In the genomic region with DNA sequence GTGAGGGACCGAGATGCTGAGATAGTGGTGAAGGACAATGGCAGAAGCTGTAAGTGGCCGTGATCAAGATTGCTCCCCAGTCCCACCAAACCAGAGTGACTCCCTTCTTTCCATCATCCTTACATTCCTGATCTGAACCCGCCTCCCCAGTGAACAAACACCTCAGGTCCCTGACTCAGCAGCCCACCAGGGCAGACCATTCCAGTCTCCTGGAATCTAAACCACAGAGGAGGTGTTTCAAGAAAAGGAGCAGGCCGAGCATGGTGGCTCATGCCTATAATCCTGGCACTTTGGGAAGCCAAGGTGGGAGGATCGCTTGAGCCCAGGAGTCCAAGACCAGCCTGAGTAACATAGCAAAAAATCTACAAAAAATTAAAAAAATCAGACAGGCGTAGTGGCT, we compare ENCODE assay signal across 24 cellular contexts. TPM values are rescaled to one million over a fixed set of nuclear protein-coding genes. Genes with fewer than 3 reads are reported as not detected.
DNase-seq lines count a peak whose midpoint lies in the region; ATAC-seq and TF ChIP-seq lines count a peak whose summit lies in the region.
"Had no signal": no experiment of that assay in that cellular context is flagged by ENCODE, and none has a peak within 500 bp of the region (broad histone marks: within the 10 kb centered on the region; RNA-seq: fewer than 3 reads in every experiment).

No MANE protein-coding gene starts in this region.

- H3K9me3 ChIP-seq in body of pancreas (no peaks in the 10 kb centered on the region), lower lobe of right lung (no peaks in the 10 kb centered on the region), transverse colon (no peaks in the 10 kb centered on the region)
- H3K9me3 ChIP-seq: right atrium auricular region, upper lobe of right lung had no signal

- ATAC-seq in body of pancreas (no peak), lower lobe of right lung (no peak), GM18498 (IDR thresholded peaks at IDR 0.05; ENCODE audit: unreplicated experiment) (no peak)
- ATAC-seq: activated T-cell treated with anti-CD3 and anti-CD28 coated beads, Interleukin-2, amount 50 U/mL, for 4 hours; naive thymus-derived CD8-positive, alpha-beta T cell; stimulated activated naive B cell treated with anti-CD40 and anti-IgM and Interleukin-4, amounts not matched to agents 10 μg/mL and 1 μg/mL and 100 μg/mL, for 72 hours; T-helper 17 cell had no signal

- H3K36me3 ChIP-seq in body of pancreas (replicated peaks in 1 of 2; ENCODE audit: insufficient read depth in 1 of 2, low read depth in 2 of 2) (peaks cover 0 to 18% of the 10 kb centered on the region in 2 donors), lower lobe of right lung (peaks cover 27% of the 10 kb centered on the region), transverse colon (peaks cover 0 to 8% (median 0%) of the 10 kb centered on the region in 4 donors)
- H3K36me3 ChIP-seq: right atrium auricular region, upper lobe of right lung had no signal

- H3K4me3 ChIP-seq in body of pancreas (no peak overlapping the region), lower lobe of right lung (no peak overlapping the region), transverse colon (no peak overlapping the region)
- H3K4me3 ChIP-seq: right atrium auricular region, SK-N-MC, upper lobe of right lung had no signal

- no peaks in the 10 kb centered on the region for H3K9me3 Mint-ChIP-seq in activated naive CD4-positive, alpha-beta T cell treated with anti-CD3 and anti-CD28 coated beads, Interleukin-2, amount 50 U/mL, for 24 hours
- no peaks in the 10 kb centered on the region for H3K9me3 Mint-ChIP-seq in activated naive CD4-positive, alpha-beta T cell treated with anti-CD3 and anti-CD28 coated beads for 36 hours
- H3K9me3 Mint-ChIP-seq: activated T-cell treated with anti-CD3 and anti-CD28 coated beads, Interleukin-2, amount 50 U/mL, for 4 hours; CD4-positive, alpha-beta memory T cell; mesothelial cell of epicardium; naive thymus-derived CD8-positive, alpha-beta T cell; stimulated activated naive B cell treated with anti-CD40 and anti-IgM and Interleukin-4, amounts not matched to agents 10 μg/mL and 1 μg/mL and 100 μg/mL, for 72 hours had no signal

- no peaks in the 10 kb centered on the region for H3K27me3 ChIP-seq in body of pancreas
- no peaks in the 10 kb centered on the region for H3K27me3 ChIP-seq in lower lobe of right lung (ENCODE audit: low read depth)
- H3K27me3 ChIP-seq in transverse colon = no peaks in the 10 kb centered on the region
- H3K27me3 ChIP-seq: right atrium auricular region, upper lobe of right lung had no signal

- H3K4me1 ChIP-seq in body of pancreas (peaks cover 59% of the 10 kb centered on the region), lower lobe of right lung (peaks cover 16% of the 10 kb centered on the region), transverse colon (peaks cover 3 to 53% (median 31%) of the 10 kb centered on the region in 4 donors)

- peak overlapping the region; percentile 7 for H3K27ac Mint-ChIP-seq in activated naive CD4-positive, alpha-beta T cell treated with anti-CD3 and anti-CD28 coated beads, Interleukin-2, amount 50 U/mL, for 24 hours
- H3K27ac Mint-ChIP-seq in activated naive CD4-positive, alpha-beta T cell treated with anti-CD3 and anti-CD28 coated beads for 36 hours = no peak overlapping the region
- H3K27ac Mint-ChIP-seq: CD4-positive, alpha-beta memory T cell; mesothelial cell of epicardium; naive thymus-derived CD8-positive, alpha-beta T cell; stimulated activated naive B cell treated with anti-CD40 and anti-IgM and Interleukin-4, amounts not matched to agents 10 μg/mL and 1 μg/mL and 100 μg/mL, for 72 hours; T-helper 17 cell had no signal

- intact Hi-C loops in activated naive CD4-positive, alpha-beta T cell treated with anti-CD3 and anti-CD28 coated beads for 36 hours (cut with micrococcal nuclease) = no loop called here
- intact Hi-C loops in body of pancreas (cut with DNase I) = no loop called here
- intact Hi-C loops in lower lobe of right lung (cut with DNase I) = no loop called here
- intact Hi-C loops in transverse colon (cut with DNase I; ENCODE audit: low total_unique reads) = no loop called here

- TF ChIP-seq EP300 in transverse colon (IDR thresholded peaks at IDR 0.05; ENCODE audit: low read depth) = no peak

- 66 to 74% methylated on average over 6 of the region's 6 CpGs for WGBS in body of pancreas, 2 donors
- WGBS in transverse colon (ENCODE audit: low coverage in 1 of 2), 2 donors = 80 to 82% methylated on average over 3 to 6 of the region's 6 CpGs

- CTCF ChIA-PET in activated naive CD4-positive, alpha-beta T cell treated with anti-CD3 and anti-CD28 coated beads for 36 hours (lab: Charles Lee) = interaction anchor here (0.8 to 3.2 kb wide), 3 partner anchors 10 to 40 kb away, joined by 3 to 22 read pairs (median 3); a partner anchor contains a TSS

- H3K27ac ChIP-seq in body of pancreas (peak overlapping the region; percentile 55 to 83 (median 76)), lower lobe of right lung (peak overlapping the region; percentile 18), transverse colon (peak overlapping the region; percentile 65 to 94 (median 72))
- H3K27ac ChIP-seq: SK-N-MC, upper lobe of right lung had no signal

- DNase-seq in activated naive CD4-positive, alpha-beta T cell treated with anti-CD3 and anti-CD28 coated beads for 36 hours = no peak
- DNase-seq in body of pancreas (no peak), lower lobe of right lung (no peak), transverse colon (no peak), NCI-H2227 (lab: John Stamatoyannopoulos, UW; ENCODE audit: unreplicated experiment) (no peak), NCI-H1436 treated with DMSO at 0.1 percent for 48 hours (lab: John Stamatoyannopoulos, UW) (no peak)
- DNase-seq: activated CD4-positive, alpha-beta T cell treated with anti-CD3 and anti-CD28 coated beads for 48 hours; activated naive CD4-positive, alpha-beta T cell treated with anti-CD3 and anti-CD28 coated beads, Interleukin-2, amount 50 U/mL, for 16 hours; activated T-cell treated with anti-CD3 and anti-CD28 coated beads, Interleukin-2, amount 50 U/mL, for 4 hours; CD4-positive, alpha-beta memory T cell; central memory CD4-positive, alpha-beta T cell; GOT3; Kasumi-1; naive thymus-derived CD8-positive, alpha-beta T cell; NCI-H187 treated with DMSO at 0.1 percent for 48 hours; stimulated activated CD4-positive, alpha-beta T cell treated with anti-CD3 and anti-CD28 coated beads, Interleukin-4, amount 100 ng/mL, for 1 hour; stimulated activated naive B cell treated with anti-CD40 and anti-IgM and Interleukin-4, amounts not matched to agents 10 μg/mL and 1 μg/mL and 100 μg/mL, for 72 hours; T-helper 17 cell had no signal

- in situ Hi-C loops in transverse colon (cut with MboI; ENCODE audit: low pct_ligation_motif_present in 1 of 4, low pct_unique_long_range_greater_than_20kb in 1 of 4, low sequenced_read_pairs in 3 of 4) = no loop called here

- H3K27me3 Mint-ChIP-seq in activated naive CD4-positive, alpha-beta T cell treated with anti-CD3 and anti-CD28 coated beads, Interleukin-2, amount 50 U/mL, for 24 hours = no peaks in the 10 kb centered on the region
- H3K27me3 Mint-ChIP-seq in activated naive CD4-positive, alpha-beta T cell treated with anti-CD3 and anti-CD28 coated beads for 36 hours (ENCODE audit: low read depth) = peaks cover 4% of the 10 kb centered on the region
- H3K27me3 Mint-ChIP-seq: T-helper 17 cell had no signal

- H3K4me1 Mint-ChIP-seq in activated naive CD4-positive, alpha-beta T cell treated with anti-CD3 and anti-CD28 coated beads, Interleukin-2, amount 50 U/mL, for 24 hours = no peaks in the 10 kb centered on the region
- no peaks in the 10 kb centered on the region for H3K4me1 Mint-ChIP-seq in activated naive CD4-positive, alpha-beta T cell treated with anti-CD3 and anti-CD28 coated beads for 36 hours (ENCODE audit: low read depth)
- H3K4me1 Mint-ChIP-seq: CD4-positive, alpha-beta memory T cell; stimulated activated naive B cell treated with anti-CD40 and anti-IgM and Interleukin-4, amounts not matched to agents 10 μg/mL and 1 μg/mL and 100 μg/mL, for 72 hours; T-helper 17 cell had no signal

- H3K4me3 Mint-ChIP-seq in activated naive CD4-positive, alpha-beta T cell treated with anti-CD3 and anti-CD28 coated beads, Interleukin-2, amount 50 U/mL, for 24 hours = no peak overlapping the region
- no peak overlapping the region for H3K4me3 Mint-ChIP-seq in activated naive CD4-positive, alpha-beta T cell treated with anti-CD3 and anti-CD28 coated beads for 36 hours
- H3K4me3 Mint-ChIP-seq: activated T-cell treated with anti-CD3 and anti-CD28 coated beads, Interleukin-2, amount 50 U/mL, for 4 hours; CD4-positive, alpha-beta memory T cell; mesothelial cell of epicardium; naive thymus-derived CD8-positive, alpha-beta T cell; stimulated activated naive B cell treated with anti-CD40 and anti-IgM and Interleukin-4, amounts not matched to agents 10 μg/mL and 1 μg/mL and 100 μg/mL, for 72 hours; T-helper 17 cell had no signal

- no peaks in the 10 kb centered on the region for H3K36me3 Mint-ChIP-seq in activated naive CD4-positive, alpha-beta T cell treated with anti-CD3 and anti-CD28 coated beads, Interleukin-2, amount 50 U/mL, for 24 hours
- no peaks in the 10 kb centered on the region for H3K36me3 Mint-ChIP-seq in activated naive CD4-positive, alpha-beta T cell treated with anti-CD3 and anti-CD28 coated beads for 36 hours (ENCODE audit: low read depth)
- H3K36me3 Mint-ChIP-seq: CD4-positive, alpha-beta memory T cell; naive thymus-derived CD8-positive, alpha-beta T cell; stimulated activated naive B cell treated with anti-CD40 and anti-IgM and Interleukin-4, amounts not matched to agents 10 μg/mL and 1 μg/mL and 100 μg/mL, for 72 hours had no signal

- TF ChIP-seq POLR2A in body of pancreas (IDR thresholded peaks at IDR 0.05) (no peak), transverse colon (IDR thresholded peaks at IDR 0.05) (no peak)

- TF ChIP-seq CTCF in body of pancreas (IDR thresholded peaks at IDR 0.05) = no peak
- no peak for TF ChIP-seq CTCF in lower lobe of right lung (IDR thresholded peaks at IDR 0.05)
- TF ChIP-seq CTCF in transverse colon (IDR thresholded peaks at IDR 0.05) = no peak

RNA-seq across cellular contexts. Expression of a gene that starts 6.6 kb away (rescaled TPM):
- total RNA-seq in activated naive CD4-positive, alpha-beta T cell treated with anti-CD3 and anti-CD28 coated beads for 36 hours = 1 to 10 TPM; 1.0 to 1.9 TPM
- 10 to 100 TPM; 72.9 to 74.8 TPM for total RNA-seq in body of pancreas
- 80.5 TPM for total RNA-seq in lower lobe of right lung
- 100 to 1,000 TPM; 270 to 634 (median 340) TPM for total RNA-seq in transverse colon

RNA-seq across cellular contexts. Expression of a gene that starts 17.8 kb away (rescaled TPM):
- total RNA-seq in activated naive CD4-positive, alpha-beta T cell treated with anti-CD3 and anti-CD28 coated beads for 36 hours = 100 to 1,000 TPM; 398 to 411 TPM
- total RNA-seq in body of pancreas = 100 to 1,000 TPM in 1 of 2 donors, 10 to 100 TPM in 1; 49.4 to 107 TPM
- total RNA-seq in lower lobe of right lung = 69.4 TPM
- total RNA-seq in transverse colon = 10 to 100 TPM; 22.1 to 63.0 (median 44.8) TPM

RNA-seq across cellular contexts. Expression of a gene that starts 29.8 kb away (rescaled TPM):
- total RNA-seq in activated naive CD4-positive, alpha-beta T cell treated with anti-CD3 and anti-CD28 coated beads for 36 hours = 1,000 to 10,000 TPM; 5,971 to 6,299 TPM
- total RNA-seq in body of pancreas (1,000 to 10,000 TPM; 1,174 to 2,214 TPM), lower lobe of right lung (2,837 TPM), transverse colon (1,000 to 10,000 TPM in 2 of 4 donors, 100 to 1,000 TPM in 2; 841 to 2,950 (median 1,684) TPM)

RNA-seq across cellular contexts. Expression of a gene that starts 31.5 kb away (rescaled TPM):
- 1 to 10 TPM; 6.4 to 6.6 TPM for total RNA-seq in activated naive CD4-positive, alpha-beta T cell treated with anti-CD3 and anti-CD28 coated beads for 36 hours
- 10 to 100 TPM in 1 of 2 donors, under 1 TPM in 1; 0.99 to 11.2 TPM for total RNA-seq in body of pancreas
- 12.5 TPM for total RNA-seq in lower lobe of right lung
- total RNA-seq in transverse colon = 10 to 100 TPM in 1 of 4 donors, 1 to 10 TPM in 3; 3.7 to 10.1 (median 4.5) TPM

RNA-seq across cellular contexts. Expression of a gene that starts 41.5 kb away (rescaled TPM):
- total RNA-seq in activated naive CD4-positive, alpha-beta T cell treated with anti-CD3 and anti-CD28 coated beads for 36 hours = 10 to 100 TPM; 87.4 to 88.9 TPM
- 100 to 1,000 TPM in 1 of 2 donors, 10 to 100 TPM in 1; 43.3 to 182 TPM for total RNA-seq in body of pancreas
- total RNA-seq in lower lobe of right lung = 114 TPM
- 100 to 1,000 TPM in 2 of 4 donors, 10 to 100 TPM in 2; 94.2 to 133 (median 97.9) TPM for total RNA-seq in transverse colon

Comparison
In these comparisons a context has a peak if more than half of its experiments do, and no peak if none do; other contexts are left out.
1. H3K27ac ChIP-seq: peak in every context shown above with its lines; median percentile 76 in body of pancreas; 72 in transverse colon; 18 in lower lobe of right lung.
2. RNA of a gene that starts 6.6 kb away (total RNA-seq): 270 to 634 TPM in transverse colon, 80.5 TPM in lower lobe of right lung (single experiment) and 72.9 to 74.8 TPM in body of pancreas; 1.0 to 1.9 TPM in activated naive CD4-positive, alpha-beta T cell treated with anti-CD3 and anti-CD28 coated beads for 36 hours; every median in the first group is over 10 times any median in the second.